8 cellular contexts compared by ENCODE assay signal in the genomic region with DNA sequence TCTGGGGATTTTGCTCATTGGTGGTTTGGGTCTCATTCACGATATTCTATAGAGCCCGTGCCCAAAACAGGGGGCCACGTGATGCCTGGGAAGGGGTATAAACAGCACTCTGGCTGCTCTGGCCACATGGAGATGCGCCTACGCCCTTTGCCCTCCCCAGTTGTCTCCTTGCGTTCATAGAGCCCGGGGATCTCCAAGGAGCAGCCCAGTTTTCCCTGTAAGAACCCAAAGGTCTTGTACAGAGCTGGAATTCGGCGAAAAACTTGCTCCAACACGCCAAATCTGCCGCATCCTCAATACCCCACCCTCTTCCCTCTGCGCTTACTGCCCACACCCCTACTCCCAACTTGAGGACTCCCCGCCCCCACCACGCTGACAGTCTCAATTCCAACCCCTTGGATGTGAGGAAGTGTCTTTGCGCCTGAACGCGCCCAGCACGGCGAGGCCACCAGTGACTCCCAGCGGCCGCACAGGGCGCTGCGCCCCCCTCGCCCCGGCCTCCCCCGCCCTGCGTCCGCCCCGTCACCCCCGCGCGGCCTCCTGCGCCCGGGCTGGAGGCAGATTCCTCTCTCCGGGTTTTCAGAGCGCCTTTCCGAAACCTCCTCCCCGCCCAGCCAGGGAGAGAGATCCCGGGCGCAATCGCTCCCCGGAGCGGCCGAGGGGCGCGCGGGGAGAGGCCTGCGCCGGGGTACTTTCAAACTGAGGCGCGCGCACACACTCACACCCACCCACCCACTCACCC. TPM values are rescaled to one million over a fixed set of nuclear protein-coding genes. Genes with fewer than 3 reads are reported as not detected.
DNase-seq lines count a peak whose midpoint lies in the region; ATAC-seq and TF ChIP-seq lines count a peak whose summit lies in the region.

Gene NHS, plus strand, starts transcription at position 582 of the 742 bp plus-strand sequence. CDS start 558 bp downstream, outside the sequence.

- H3K36me3 Mint-ChIP-seq in nephron progenitor cell (ENCODE audit: low read depth) = peaks cover 16% of the 10 kb centered on the region

- H3K27me3 Mint-ChIP-seq in nephron progenitor cell (ENCODE audit: low read depth, poor library complexity) = peaks cover 6% of the 10 kb centered on the region

- peak; percentile 44 for TF ChIP-seq RAD21 in SK-N-SH (IDR thresholded peaks at IDR 0.05; ENCODE audit: low read length)

- H3K4me1 ChIP-seq in HUES6 (ENCODE audit: control insufficient read depth, insufficient read depth, low read length) = peaks cover 21% of the 10 kb centered on the region
- H3K4me1 ChIP-seq in SK-N-SH (ENCODE audit: control insufficient read depth in 1 of 2, insufficient read depth in 2 of 2, low read depth in 1 of 2, low read length in 1 of 2) = peaks cover 0 to 10% of the 10 kb centered on the region in 2 experiments; a peak in 1 of 4 replicates

- ATAC-seq in GM19397 (IDR thresholded peaks at IDR 0.05; ENCODE audit: unreplicated experiment) (no peak), GM19395 (IDR thresholded peaks at IDR 0.05; ENCODE audit: unreplicated experiment) (no peak)

- peak within 1 kb of the TSS; percentile 91 for H3K4me3 Mint-ChIP-seq in nephron progenitor cell

- TF ChIP-seq CTCF in SK-N-SH (IDR thresholded peaks at IDR 0.05) (peak; percentile 58), fibroblast of pulmonary artery (IDR thresholded peaks at IDR 0.05; ENCODE audit: low read length, missing control alignments) (peak; percentile 12), nephron progenitor cell (IDR thresholded peaks at IDR 0.05) (peak; percentile 62)

- peaks cover 60% of the 10 kb centered on the region for H3K4me1 Mint-ChIP-seq in nephron progenitor cell

- 21% methylated on average over 22 of the region's 52 CpGs for WGBS in SK-N-SH (ENCODE audit: low lambda C conversion rate)

- H3K36me3 ChIP-seq in HUES6 (ENCODE audit: control insufficient read depth, insufficient read depth, low read length) (no peaks in the 10 kb centered on the region), SK-N-SH (replicated peaks in 1 of 2; ENCODE audit: control insufficient read depth in 1 of 2, insufficient read depth in 2 of 2, low read length in 1 of 2) (no peaks in the 10 kb centered on the region)

- H3K27me3 ChIP-seq in HUES6 (ENCODE audit: control insufficient read depth, insufficient read depth, low read length) (peaks cover 39% of the 10 kb centered on the region), SK-N-SH (ENCODE audit: insufficient read depth) (peaks cover 4% of the 10 kb centered on the region; the same call in 1 of the 2 replicates)

- POLR2A ChIA-PET in SK-N-SH (lab: Yijun Ruan, JAX) = no interaction called here

- no peak for TF ChIP-seq EP300 in SK-N-SH (IDR thresholded peaks at IDR 0.05; ENCODE audit: borderline replicate concordance in 1 of 2, low read depth in 1 of 2, low read length in 1 of 2)

- H4K20me1 ChIP-seq in SK-N-SH (ENCODE audit: insufficient read depth) = no peaks in the 10 kb centered on the region

- peak within 1 kb of the TSS; percentile 60; the same call in 1 of the 2 replicates for H2AFZ ChIP-seq in SK-N-SH (ENCODE audit: low read depth)

- peak within 1 kb of the TSS; percentile 56 for H3K9ac ChIP-seq in HUES6 (ENCODE audit: low read length)
- H3K9ac ChIP-seq in SK-N-SH = peak within 1 kb of the TSS; percentile 58; the same call in 1 of the 2 replicates

- DNase-seq in COLO829 (ENCODE audit: low spot score) (peak; percentile 23), SK-N-SH (peak; percentile 88), fibroblast of pulmonary artery (ENCODE audit: low read depth) (peak; percentile 60), nephron progenitor cell (peak; percentile 90), DMS79 treated with DMSO at 0.1 percent for 48 hours (lab: John Stamatoyannopoulos, UW) (no peak)

- peaks cover 13% of the 10 kb centered on the region for H3K9me3 Mint-ChIP-seq in nephron progenitor cell

- H3K4me2 ChIP-seq in SK-N-SH = peak within 1 kb of the TSS; percentile 83

- H3K27ac Mint-ChIP-seq in nephron progenitor cell = no peak within 1 kb of the TSS

- CTCF ChIA-PET in SK-N-SH (lab: Yijun Ruan, JAX) = interaction anchor here (0.6 to 1.4 kb wide), 3 partner anchors 168 to 492 kb away, joined by 3 read pairs; no protein-coding TSS in a partner anchor

- no peaks in the 10 kb centered on the region for H3K9me2 ChIP-seq in SK-N-SH

- H3K27ac ChIP-seq in HUES6 (ENCODE audit: low read depth, low read length) (no peak within 1 kb of the TSS; the same call in 1 of the 2 replicates), SK-N-SH (ENCODE audit: low read depth in 2 of 2, low read length in 1 of 2) (no peak within 1 kb of the TSS)

- H3K9me3 ChIP-seq in HUES6 (ENCODE audit: control insufficient read depth, insufficient read depth, low read depth, low read length) (no peaks in the 10 kb centered on the region), SK-N-SH (no peaks in the 10 kb centered on the region)

- H3K79me2 ChIP-seq in SK-N-SH (ENCODE audit: insufficient read depth) = peaks cover 15% of the 10 kb centered on the region

- peak within 1 kb of the TSS; percentile 82 for H3K4me3 ChIP-seq in HUES6 (ENCODE audit: low read depth, low read length)
- peak within 1 kb of the TSS; percentile 53 to 59 for H3K4me3 ChIP-seq in SK-N-SH (ENCODE audit: low read depth in 2 of 2, low read length in 1 of 2)
- H3K4me3 ChIP-seq in fibroblast of pulmonary artery (replicated peaks; ENCODE audit: low read depth, low read length) = peak within 1 kb of the TSS; percentile 56

- no peaks in the 10 kb centered on the region for H3F3A ChIP-seq in SK-N-SH (replicated peaks; ENCODE audit: insufficient read depth)

TF ChIP-seq in SK-N-SH, 30 proteins besides CTCF, POLR2A, EP300 and RAD21 (continues in another document):
- peak; percentile 42 for TF ChIP-seq SMC3 (IDR thresholded peaks at IDR 0.05; ENCODE audit: low read depth, low read length)
- no peak for TF ChIP-seq TCF12 (IDR thresholded peaks at IDR 0.05)
- TF ChIP-seq, protein P1, sequence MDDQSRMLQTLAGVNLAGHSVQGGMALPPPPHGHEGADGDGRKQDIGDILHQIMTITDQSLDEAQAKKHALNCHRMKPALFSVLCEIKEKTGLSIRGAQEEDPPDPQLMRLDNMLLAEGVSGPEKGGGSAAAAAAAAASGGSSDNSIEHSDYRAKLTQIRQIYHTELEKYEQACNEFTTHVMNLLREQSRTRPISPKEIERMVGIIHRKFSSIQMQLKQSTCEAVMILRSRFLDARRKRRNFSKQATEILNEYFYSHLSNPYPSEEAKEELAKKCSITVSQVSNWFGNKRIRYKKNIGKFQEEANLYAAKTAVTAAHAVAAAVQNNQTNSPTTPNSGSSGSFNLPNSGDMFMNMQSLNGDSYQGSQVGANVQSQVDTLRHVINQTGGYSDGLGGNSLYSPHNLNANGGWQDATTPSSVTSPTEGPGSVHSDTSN (IDR thresholded peaks at IDR 0.05) = 0 out of 2 replicates have a peak, but pooled peaks have one; percentile 6
- no peak for TF ChIP-seq GATA2 (CRISPR knock-in tag; IDR thresholded peaks at IDR 0.05)
- TF ChIP-seq FOSL2 (IDR thresholded peaks at IDR 0.05; ENCODE audit: borderline replicate concordance, low read depth) = no peak
- TF ChIP-seq FOXM1 (IDR thresholded peaks at IDR 0.05; ENCODE audit: low read depth) = no peak
- no peak for TF ChIP-seq RFX5 (IDR thresholded peaks at IDR 0.05; ENCODE audit: low read length)
- no peak for TF ChIP-seq IRF3 (IDR thresholded peaks at IDR 0.05; ENCODE audit: low read depth, low read length)
- TF ChIP-seq FOXJ3 (CRISPR knock-in tag; IDR thresholded peaks at IDR 0.05) = no peak
- no peak for TF ChIP-seq USF1 (IDR thresholded peaks at IDR 0.05; ENCODE audit: borderline replicate concordance, low read depth)
- TF ChIP-seq RCOR1 (IDR thresholded peaks at IDR 0.05; ENCODE audit: low read length) = no peak
- TF ChIP-seq, protein P2, sequence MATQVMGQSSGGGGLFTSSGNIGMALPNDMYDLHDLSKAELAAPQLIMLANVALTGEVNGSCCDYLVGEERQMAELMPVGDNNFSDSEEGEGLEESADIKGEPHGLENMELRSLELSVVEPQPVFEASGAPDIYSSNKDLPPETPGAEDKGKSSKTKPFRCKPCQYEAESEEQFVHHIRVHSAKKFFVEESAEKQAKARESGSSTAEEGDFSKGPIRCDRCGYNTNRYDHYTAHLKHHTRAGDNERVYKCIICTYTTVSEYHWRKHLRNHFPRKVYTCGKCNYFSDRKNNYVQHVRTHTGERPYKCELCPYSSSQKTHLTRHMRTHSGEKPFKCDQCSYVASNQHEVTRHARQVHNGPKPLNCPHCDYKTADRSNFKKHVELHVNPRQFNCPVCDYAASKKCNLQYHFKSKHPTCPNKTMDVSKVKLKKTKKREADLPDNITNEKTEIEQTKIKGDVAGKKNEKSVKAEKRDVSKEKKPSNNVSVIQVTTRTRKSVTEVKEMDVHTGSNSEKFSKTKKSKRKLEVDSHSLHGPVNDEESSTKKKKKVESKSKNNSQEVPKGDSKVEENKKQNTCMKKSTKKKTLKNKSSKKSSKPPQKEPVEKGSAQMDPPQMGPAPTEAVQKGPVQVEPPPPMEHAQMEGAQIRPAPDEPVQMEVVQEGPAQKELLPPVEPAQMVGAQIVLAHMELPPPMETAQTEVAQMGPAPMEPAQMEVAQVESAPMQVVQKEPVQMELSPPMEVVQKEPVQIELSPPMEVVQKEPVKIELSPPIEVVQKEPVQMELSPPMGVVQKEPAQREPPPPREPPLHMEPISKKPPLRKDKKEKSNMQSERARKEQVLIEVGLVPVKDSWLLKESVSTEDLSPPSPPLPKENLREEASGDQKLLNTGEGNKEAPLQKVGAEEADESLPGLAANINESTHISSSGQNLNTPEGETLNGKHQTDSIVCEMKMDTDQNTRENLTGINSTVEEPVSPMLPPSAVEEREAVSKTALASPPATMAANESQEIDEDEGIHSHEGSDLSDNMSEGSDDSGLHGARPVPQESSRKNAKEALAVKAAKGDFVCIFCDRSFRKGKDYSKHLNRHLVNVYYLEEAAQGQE (IDR thresholded peaks at IDR 0.05; ENCODE audit: low read depth, low read length) = no peak

RNA-seq across cellular contexts. Expression of gene NHS, which starts in this region (rescaled TPM):
- 1.0 and 1.2 TPM in 2 replicates for polyA plus RNA-seq in SK-N-SH (2012; rRNA removed)
- 0.82 and 0.84 TPM in 2 replicates for polyA plus RNA-seq in SK-N-SH (2012; cell fraction: cytosol; rRNA removed)
- polyA plus RNA-seq in SK-N-SH (2012; cell fraction: nucleus; rRNA removed) = 2.7 and 3.6 TPM in 2 replicates

Comparison
In these comparisons a context has a peak if more than half of its experiments do, and no peak if none do; other contexts are left out.
1. CTCF ChIP-seq: peak in every context shown above with its lines; median percentile 62 in nephron progenitor cell; 58 in SK-N-SH; 12 in fibroblast of pulmonary artery.